ENCODE assay signal across 1 cellular context in the genomic region with DNA sequence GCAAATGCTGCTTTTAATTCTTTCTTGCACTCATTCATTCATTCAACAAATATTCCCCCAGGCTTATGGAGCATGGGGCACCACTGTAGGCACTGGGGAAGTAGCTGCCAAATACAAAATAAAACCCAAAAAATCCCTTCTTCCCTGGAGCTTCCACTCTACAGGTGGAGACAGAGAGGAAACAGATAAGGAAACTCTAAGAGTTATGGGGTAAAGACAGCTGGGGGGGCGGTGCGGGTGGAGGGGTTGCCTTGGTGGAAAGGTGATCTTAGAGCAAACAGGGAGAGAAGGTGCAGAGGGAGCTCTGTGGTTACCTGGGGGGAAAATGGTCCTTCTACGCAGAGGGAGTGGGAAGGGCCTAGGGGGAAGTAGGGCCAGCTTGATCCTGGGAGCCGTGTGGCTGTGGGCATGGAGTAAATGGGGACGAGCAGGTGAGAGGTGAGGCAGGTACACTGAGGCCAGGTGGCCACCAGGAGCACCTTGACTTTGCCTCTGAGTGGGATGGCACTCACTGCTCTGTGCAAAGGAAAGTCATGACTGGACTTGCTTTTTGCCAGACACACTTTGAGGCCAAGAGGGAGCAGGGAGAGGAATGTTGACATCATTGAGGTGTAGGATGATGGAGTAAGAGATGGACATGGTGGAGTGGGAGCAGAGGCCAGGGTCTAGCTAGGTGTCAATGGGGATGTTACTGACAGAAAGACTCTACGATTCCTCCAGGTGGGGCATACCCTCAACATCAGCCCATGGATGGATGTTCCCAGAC.
TF ChIP-seq lines count a peak whose summit lies in the region.

No MANE protein-coding gene starts in this region.

TF ChIP-seq in H1, 55 proteins besides CTCF, POLR2A, EP300 and RAD21 (continued from another document):
- TF ChIP-seq, protein P1, sequence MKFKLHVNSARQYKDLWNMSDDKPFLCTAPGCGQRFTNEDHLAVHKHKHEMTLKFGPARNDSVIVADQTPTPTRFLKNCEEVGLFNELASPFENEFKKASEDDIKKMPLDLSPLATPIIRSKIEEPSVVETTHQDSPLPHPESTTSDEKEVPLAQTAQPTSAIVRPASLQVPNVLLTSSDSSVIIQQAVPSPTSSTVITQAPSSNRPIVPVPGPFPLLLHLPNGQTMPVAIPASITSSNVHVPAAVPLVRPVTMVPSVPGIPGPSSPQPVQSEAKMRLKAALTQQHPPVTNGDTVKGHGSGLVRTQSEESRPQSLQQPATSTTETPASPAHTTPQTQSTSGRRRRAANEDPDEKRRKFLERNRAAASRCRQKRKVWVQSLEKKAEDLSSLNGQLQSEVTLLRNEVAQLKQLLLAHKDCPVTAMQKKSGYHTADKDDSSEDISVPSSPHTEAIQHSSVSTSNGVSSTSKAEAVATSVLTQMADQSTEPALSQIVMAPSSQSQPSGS (IDR thresholded peaks at IDR 0.05; ENCODE audit: low read length), result no peak
- TF ChIP-seq TBP (IDR thresholded peaks at IDR 0.05; ENCODE audit: low read depth, low read length) (no peak), CTBP2 (IDR thresholded peaks at IDR 0.05; ENCODE audit: borderline replicate concordance, insufficient read depth, insufficient read length, low read length) (no peak), CEBPB (IDR thresholded peaks at IDR 0.05; ENCODE audit: low read depth, low read length) (no peak), SAP30 (IDR thresholded peaks at IDR 0.05; ENCODE audit: insufficient read depth, insufficient replicate concordance, low read length) (no peak), BACH1 (IDR thresholded peaks at IDR 0.05; ENCODE audit: low read length) (no peak)
TF ChIP-seq in H1: peak in this region for 0.
